Comparison of ENCODE assay signal across 8 cellular contexts in the genomic region with DNA sequence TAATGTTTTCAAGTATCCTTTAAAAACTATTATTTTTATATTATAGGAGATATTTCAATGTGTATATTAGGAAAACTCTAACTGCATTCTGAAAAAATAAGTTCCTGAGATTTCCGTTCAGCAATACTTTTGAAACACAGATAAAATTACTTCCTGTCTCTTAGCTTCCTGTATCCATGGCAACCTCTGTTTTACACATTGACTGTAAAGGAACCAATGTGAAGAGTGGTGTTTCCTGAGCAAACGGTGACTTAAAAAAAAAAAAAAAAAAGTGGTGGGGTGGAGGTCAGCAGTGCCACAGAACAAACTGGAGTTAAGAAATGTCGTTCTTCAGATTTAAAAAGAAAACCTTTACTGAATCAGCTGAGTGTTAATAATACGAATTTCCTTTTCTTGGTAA. TPM values are rescaled to one million over a fixed set of nuclear protein-coding genes. Genes with fewer than 3 reads are reported as not detected.
A peak's percentile ranks its signal among the peaks of the same experiment; 100 is the strongest.
DNase-seq lines count a peak whose midpoint lies in the region; ATAC-seq and TF ChIP-seq lines count a peak whose summit lies in the region.

Gene LRRC70 (plus strand): TSS at position 280 of the 400 bp plus-strand sequence. CDS start 620 bp downstream, outside the sequence.

- ATAC-seq in GM21390 (IDR thresholded peaks at IDR 0.05; ENCODE audit: unreplicated experiment) = peak; percentile 87
- ATAC-seq in naive B cell (ENCODE audit: low read depth in 2 of 2) = peak; percentile 98 to 99
- no peak for ATAC-seq in gastrocnemius medialis

- in situ Hi-C loops in astrocyte of the spinal cord (cut with HindIII; ENCODE audit: low sequenced_read_pairs) (no loop called here), gastrocnemius medialis (cut with MboI; ENCODE audit: low sequenced_read_pairs in 4 of 4) (no loop called here)

- no peaks in the 10 kb centered on the region for H3K27me3 Mint-ChIP-seq in naive B cell

- no peak within 1 kb of the TSS for H3K4me3 ChIP-seq in GM12864 (ENCODE audit: low read depth, low read length)
- no peak within 1 kb of the TSS for H3K4me3 ChIP-seq in HL-60 (replicated peaks; ENCODE audit: insufficient read depth, low read length)
- no peak within 1 kb of the TSS for H3K4me3 ChIP-seq in astrocyte of the spinal cord (ENCODE audit: low read depth, low read length)
- H3K4me3 ChIP-seq in gastrocnemius medialis = no peak within 1 kb of the TSS

- no peaks in the 10 kb centered on the region for H3K9me3 Mint-ChIP-seq in naive B cell

- no peak for TF ChIP-seq CTCF in GM12864 (IDR thresholded peaks at IDR 0.05; ENCODE audit: low read depth, low read length, missing control alignments)
- TF ChIP-seq CTCF in HL-60 (IDR thresholded peaks at IDR 0.05; ENCODE audit: insufficient read depth, low read length) = no peak
- TF ChIP-seq CTCF in astrocyte of the spinal cord (IDR thresholded peaks at IDR 0.05; ENCODE audit: low read depth, low read length) = no peak
- TF ChIP-seq CTCF in gastrocnemius medialis (IDR thresholded peaks at IDR 0.05 in 4 of 5, conservative IDR thresholded peaks at IDR 0.05 in 1 of 5) = no peak

- H3K4me1 ChIP-seq in gastrocnemius medialis = peaks cover 0 to 4% of the 10 kb centered on the region in 2 donors

- no peaks in the 10 kb centered on the region for H3K36me3 ChIP-seq in gastrocnemius medialis

- H3K9me3 ChIP-seq in gastrocnemius medialis = no peaks in the 10 kb centered on the region

- peak within 1 kb of the TSS; percentile 4 to 82 (median 58) for H3K4me3 Mint-ChIP-seq in naive B cell

- DNase-seq in GM12864 (ENCODE audit: low read depth) = peak; percentile 42
- DNase-seq in HL-60 (ENCODE audit: low read depth in 1 of 2, low spot score in 1 of 2) = peak; percentile 47 to 59
- DNase-seq in astrocyte of the spinal cord (ENCODE audit: low read depth, low spot score) = peak; percentile 74
- peak; percentile 69 for DNase-seq in naive B cell
- DNase-seq in NCI-H345 treated with DMSO at 0.1 percent for 48 hours (lab: John Stamatoyannopoulos, UW; ENCODE audit: unreplicated experiment) = no peak
- DNase-seq in NCI-H1436 (lab: John Stamatoyannopoulos, UW) = no peak
- no peak for DNase-seq in gastrocnemius medialis

- no peak for TF ChIP-seq POLR2A in gastrocnemius medialis (IDR thresholded peaks at IDR 0.05)

- H3K36me3 Mint-ChIP-seq in naive B cell = no peaks in the 10 kb centered on the region

- H3K27ac ChIP-seq in HL-60 (replicated peaks) (0 out of 2 replicates have a peak within 1 kb of the TSS, but pooled peaks have one; percentile 19), gastrocnemius medialis (no peak within 1 kb of the TSS)

- H3K27ac Mint-ChIP-seq in naive B cell = peak within 1 kb of the TSS; percentile 43 to 96 (median 84)

- H3K4me1 Mint-ChIP-seq in naive B cell = peaks cover 7 to 29% (median 9%) of the 10 kb centered on the region in 3 donors

- intact Hi-C loops in gastrocnemius medialis (cut with DNase I; ENCODE audit: low total_unique reads) = no loop called here

- H3K27me3 ChIP-seq in HL-60 (ENCODE audit: insufficient read depth, poor library complexity, severe bottlenecking) = no peaks in the 10 kb centered on the region
- H3K27me3 ChIP-seq in gastrocnemius medialis = no peaks in the 10 kb centered on the region

RNA-seq across cellular contexts. Expression of gene LRRC70, which starts in this region (rescaled TPM):
- 1 to 10 TPM in 2 of 6 donors, under 1 TPM in 3, not detected in 1; 0.61 to 2.4 (median 0.93) TPM for polyA plus RNA-seq in naive B cell (ENCODE audit: low read depth in 6 of 6)
- 1 to 10 TPM in 1 of 4 donors, under 1 TPM in 2, not detected in 1; 0.13 to 1.4 (median 0.80) TPM for total RNA-seq in gastrocnemius medialis

Comparison
In these comparisons a context has a peak if more than half of its experiments do, and no peak if none do; other contexts are left out.
1. DNase-seq: peak in GM12864 (single experiment), HL-60 (2 of 2), astrocyte of the spinal cord (single experiment) and naive B cell (single experiment); none in NCI-H345 treated with DMSO at 0.1 percent for 48 hours (single experiment), NCI-H1436 (single experiment) and gastrocnemius medialis (0 of 2).
2. ATAC-seq: peak in GM21390 (single experiment) and naive B cell (2 of 2); none in gastrocnemius medialis (0 of 2).